Comparison of ENCODE assay signal across 1 cellular context in genomic region chr1:26879793-26880192, GRCh38.
TF ChIP-seq lines count a peak whose summit lies in the region.

No MANE protein-coding gene starts in this region.

TF ChIP-seq in IMR-90, 13 proteins besides CTCF, POLR2A, EP300 and RAD21:
- no peak for TF ChIP-seq NFE2L2 (IDR thresholded peaks at IDR 0.05; ENCODE audit: low read depth, low read length)
- TF ChIP-seq MAZ (IDR thresholded peaks at IDR 0.05; ENCODE audit: borderline replicate concordance, low read depth, low read length), result no peak
- no peak for TF ChIP-seq MXI1 (IDR thresholded peaks at IDR 0.05; ENCODE audit: borderline replicate concordance, low read depth, low read length)
- TF ChIP-seq FOS (IDR thresholded peaks at IDR 0.05; ENCODE audit: low read depth, low read length), result no peak
- TF ChIP-seq CEBPB (IDR thresholded peaks at IDR 0.05; ENCODE audit: low read depth, low read length), result no peak
- no peak for TF ChIP-seq SMC3 (IDR thresholded peaks at IDR 0.05; ENCODE audit: low read depth, low read length)
- no peak for TF ChIP-seq BHLHE40 (IDR thresholded peaks at IDR 0.05; ENCODE audit: low read depth, low read length)
- no peak for TF ChIP-seq ELK1 (IDR thresholded peaks at IDR 0.05; ENCODE audit: borderline replicate concordance, low read depth, low read length)
- TF ChIP-seq RFX5 (IDR thresholded peaks at IDR 0.05; ENCODE audit: low read depth, low read length), result no peak
- no peak for TF ChIP-seq CHD1 (IDR thresholded peaks at IDR 0.05; ENCODE audit: low read depth, low read length)
- no peak for TF ChIP-seq MAFK (IDR thresholded peaks at IDR 0.05; ENCODE audit: low read depth, low read length)
- no peak for TF ChIP-seq USF2 (IDR thresholded peaks at IDR 0.05; ENCODE audit: low read depth, low read length)
- TF ChIP-seq RCOR1 (IDR thresholded peaks at IDR 0.05; ENCODE audit: insufficient replicate concordance, low read length), result no peak
